8 cellular contexts compared by ENCODE assay signal in the genomic region with DNA sequence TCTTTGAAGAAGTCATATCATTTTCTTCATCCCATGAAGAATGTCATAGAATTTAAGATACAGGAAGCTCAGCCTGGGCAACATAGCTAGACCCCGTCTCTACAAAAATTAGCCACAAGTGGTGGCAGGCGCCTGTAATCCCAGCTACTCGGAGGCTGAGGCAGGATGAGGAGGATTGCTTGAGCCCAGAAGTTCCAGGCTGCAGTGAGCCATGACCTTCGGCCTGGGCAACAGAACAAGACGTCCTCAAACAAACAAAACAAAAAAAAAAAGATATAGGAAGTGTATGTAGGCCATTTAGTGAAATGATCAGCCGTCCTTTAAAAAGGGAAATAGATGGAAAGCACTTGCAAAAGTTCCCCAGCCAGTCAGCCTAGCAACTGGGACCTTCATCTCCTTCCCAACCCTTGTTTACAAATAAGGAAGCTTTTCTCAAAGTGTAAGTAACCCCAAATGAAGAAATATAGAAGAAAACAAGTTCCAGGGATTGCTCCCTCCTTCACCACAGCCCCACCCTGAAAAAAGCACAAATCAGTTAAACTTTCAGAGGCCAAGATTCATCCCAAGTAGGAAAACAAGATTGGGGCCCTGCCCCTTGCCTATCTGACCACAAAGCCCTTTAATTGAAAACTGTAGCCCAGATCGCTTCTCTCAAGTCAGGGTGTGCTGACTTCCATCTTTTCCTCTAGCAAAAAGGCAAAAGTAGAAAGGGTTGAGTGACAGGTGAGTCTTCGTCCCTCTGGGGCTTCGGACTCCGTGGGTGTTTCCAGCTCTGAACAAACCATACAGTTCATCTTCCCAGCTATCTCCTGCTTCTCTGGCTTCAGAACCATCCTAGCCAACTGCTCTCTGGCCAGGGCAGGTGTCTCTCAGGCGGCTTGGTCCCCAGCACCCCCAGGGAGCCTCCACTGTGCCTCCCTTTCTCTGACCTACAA. TPM values are rescaled to one million over a fixed set of nuclear protein-coding genes. Genes with fewer than 3 reads are reported as not detected.
DNase-seq lines count a peak whose midpoint lies in the region; ATAC-seq and TF ChIP-seq lines count a peak whose summit lies in the region.

No MANE protein-coding gene starts in this region.

- H2AFZ ChIP-seq in neuron (ENCODE audit: low read depth, low read length): peak overlapping the region; percentile 98

- 73% methylated on average over 11 of the region's 11 CpGs for WGBS in esophagus muscularis mucosa

- TF ChIP-seq POLR2A in esophagus muscularis mucosa (IDR thresholded peaks at IDR 0.05; ENCODE audit: low read depth): no peak

- POLR2A ChIA-PET in CD8-positive, alpha-beta T cell (lab: Charles Lee): interaction anchor here (0.6 to 1.4 kb wide), 4 partner anchors 123 to 374 kb away, joined by 3 to 6 read pairs (median 4); a partner anchor contains a TSS

- H3K4me1 Mint-ChIP-seq in CD8-positive, alpha-beta T cell (ENCODE audit: low read depth): peaks cover 43% of the 10 kb centered on the region

- no peak for TF ChIP-seq EP300 in esophagus muscularis mucosa (IDR thresholded peaks at IDR 0.05)

- CTCF ChIA-PET in CD8-positive, alpha-beta T cell (lab: Charles Lee): interaction anchor here (0.7 kb wide), 1 partner anchor 123 kb away, joined by 3 read pairs; no protein-coding TSS in a partner anchor

- intact Hi-C loops in CD8-positive, alpha-beta T cell (cut with DNase I, micrococcal nuclease): loop anchor here (1.0 to 5.0 kb wide), 6 partner anchors 40 to 665 kb away; a partner anchor contains a TSS
- intact Hi-C loops in esophagus muscularis mucosa (cut with DNase I): loop anchor here (5.0 kb wide), 1 partner anchor 70 kb away; a partner anchor contains a TSS

- no peaks in the 10 kb centered on the region for H3K27me3 Mint-ChIP-seq in CD8-positive, alpha-beta T cell (ENCODE audit: low read depth)

- H3K9me3 Mint-ChIP-seq in CD8-positive, alpha-beta T cell: no peaks in the 10 kb centered on the region

- no peaks in the 10 kb centered on the region for H3K36me3 ChIP-seq in CD8-positive, alpha-beta T cell (ENCODE audit: insufficient read depth, low read length)
- H3K36me3 ChIP-seq in esophagus muscularis mucosa (peaks cover 0 to 3% (median 0%) of the 10 kb centered on the region in 4 donors), neuron (ENCODE audit: insufficient read depth, low read length) (no peaks in the 10 kb centered on the region)

- no peaks in the 10 kb centered on the region for H3K27me3 ChIP-seq in CD8-positive, alpha-beta T cell (ENCODE audit: insufficient read depth, low read length)
- H3K27me3 ChIP-seq in esophagus muscularis mucosa (no peaks in the 10 kb centered on the region), neuron (ENCODE audit: insufficient read depth, low read length) (peaks cover 10% of the 10 kb centered on the region)

- H3K4me3 ChIP-seq in CD8-positive, alpha-beta T cell (ENCODE audit: low read depth, low read length): no peak overlapping the region
- H3K4me3 ChIP-seq in esophagus muscularis mucosa: peak overlapping the region; percentile 79 to 95 (median 88)
- H3K4me3 ChIP-seq in neuron (ENCODE audit: low read length): peak overlapping the region; percentile 77

- H3K27ac ChIP-seq in CD8-positive, alpha-beta T cell (ENCODE audit: low read depth, low read length): no peak overlapping the region
- H3K27ac ChIP-seq in esophagus muscularis mucosa (replicated peaks in 1 of 4): peak overlapping the region; percentile 82 to 86 (median 85)

- ATAC-seq in CD8-positive, alpha-beta T cell: no peak
- no peak for ATAC-seq in GM18867 (IDR thresholded peaks at IDR 0.05; ENCODE audit: unreplicated experiment)
- no peak for ATAC-seq in GM18870 (IDR thresholded peaks at IDR 0.05; ENCODE audit: unreplicated experiment)

- TF ChIP-seq CTCF in CD8-positive, alpha-beta T cell (IDR thresholded peaks at IDR 0.05): no peak
- no peak for TF ChIP-seq CTCF in esophagus muscularis mucosa (IDR thresholded peaks at IDR 0.05)

- H3K36me3 Mint-ChIP-seq in CD8-positive, alpha-beta T cell: no peaks in the 10 kb centered on the region

- DNase-seq in CD8-positive, alpha-beta T cell: peak in 1 of 7 experiments; percentile 5
- DNase-seq in OCI-M1 (lab: John Stamatoyannopoulos, UW) (peak; percentile 47), esophagus muscularis mucosa (ENCODE audit: extremely low spot score) (no peak)
- no peak for DNase-seq in stimulated activated CD4-positive, alpha-beta T cell treated with anti-CD3 and anti-CD28 coated beads, Interleukin-4, amount 100 ng/mL, for 1 hour
- no peak for DNase-seq in stimulated activated CD4-positive, alpha-beta T cell treated with anti-CD3 and anti-CD28 coated beads, Interleukin-15, amount 100 ng/mL, for 24 hours

- H3K9me3 ChIP-seq in CD8-positive, alpha-beta T cell (ENCODE audit: low read length): no peaks in the 10 kb centered on the region
- H3K9me3 ChIP-seq in esophagus muscularis mucosa (no peaks in the 10 kb centered on the region), neuron (ENCODE audit: low read length) (no peaks in the 10 kb centered on the region)

- H3K27ac Mint-ChIP-seq in CD8-positive, alpha-beta T cell: peak overlapping the region; percentile 74

- peaks cover 28% of the 10 kb centered on the region for H3K4me1 ChIP-seq in CD8-positive, alpha-beta T cell (ENCODE audit: insufficient read depth, low read length)
- H3K4me1 ChIP-seq in esophagus muscularis mucosa (peaks cover 35 to 58% (median 43%) of the 10 kb centered on the region in 4 donors), neuron (ENCODE audit: insufficient read depth, low read length) (peaks cover 4% of the 10 kb centered on the region)

- peak overlapping the region; percentile 83 for H3K4me3 Mint-ChIP-seq in CD8-positive, alpha-beta T cell

RNA-seq across cellular contexts. Expression of a gene that starts 1.2 kb away (rescaled TPM):
- total RNA-seq in CD8-positive, alpha-beta T cell: 1 to 10 TPM; 5.4 to 6.0 TPM
- total RNA-seq in esophagus muscularis mucosa: 10 to 100 TPM; 11.6 to 19.4 (median 15.8) TPM
